ENCODE assay signal across 10 cellular contexts in the genomic region with DNA sequence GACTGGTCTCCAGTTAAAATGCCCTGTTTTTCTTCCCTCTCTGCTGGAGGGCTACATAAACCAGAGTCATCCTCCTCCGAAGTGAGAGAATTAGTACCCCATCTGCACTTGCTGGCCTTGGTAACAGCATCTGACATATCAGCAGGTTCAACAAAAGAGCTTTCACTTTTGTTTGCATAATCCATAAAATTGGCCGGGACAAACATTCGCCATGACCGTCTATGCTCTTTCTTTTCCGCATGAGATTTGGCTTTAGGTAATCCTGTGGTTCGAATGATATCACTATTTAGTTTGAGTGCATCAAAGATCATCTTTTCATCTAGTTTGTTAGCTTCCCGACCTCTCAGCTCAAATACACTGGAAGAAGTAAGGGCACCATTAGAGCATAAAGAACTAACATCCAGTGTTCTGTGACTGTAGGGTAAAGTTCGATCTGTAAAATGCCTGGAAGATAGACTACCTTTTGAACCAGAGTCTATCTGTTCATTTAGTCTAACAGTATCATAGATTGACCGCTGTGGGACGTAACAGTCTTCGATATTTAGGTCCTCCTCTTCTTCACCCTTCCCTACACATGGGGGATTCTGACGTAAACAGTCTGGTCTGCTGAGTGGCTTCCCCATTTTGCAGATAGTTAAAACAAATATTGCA.
DNase-seq lines count a peak whose midpoint lies in the region; ATAC-seq and TF ChIP-seq lines count a peak whose summit lies in the region.
"Had no signal": no experiment of that assay in that cellular context is flagged by ENCODE, and none has a peak within 500 bp of the region (broad histone marks: within the 10 kb centered on the region; RNA-seq: fewer than 3 reads in every experiment).

No MANE protein-coding gene starts in this region.

- no peak for ATAC-seq in GM19463 (IDR thresholded peaks at IDR 0.05; ENCODE audit: unreplicated experiment)
- ATAC-seq: naive thymus-derived CD8-positive, alpha-beta T cell had no signal

- CTCF ChIA-PET in HEK293T (lab: Yijun Ruan, JAX) = interaction anchor here (1.1 to 1.7 kb wide), 4 partner anchors 10 to 170 kb away, joined by 3 to 5 read pairs (median 4); no protein-coding TSS in a partner anchor

- POLR2A ChIA-PET in HEK293T (lab: Yijun Ruan, JAX) = interaction anchor here (1.0 to 3.2 kb wide), 6 partner anchors 9 to 30 kb away, joined by 5 to 14 read pairs (median 8); no protein-coding TSS in a partner anchor

- DNase-seq in HEK293T (ENCODE audit: extremely low spot score) (no peak), SHP77 (lab: John Stamatoyannopoulos, UW) (peak; percentile 26), glomerular visceral epithelial cell (ENCODE audit: extremely low spot score) (peak; percentile 26), superior temporal gyrus (ENCODE audit: extremely low spot score) (peak; percentile 68), NCI-H2227 (lab: John Stamatoyannopoulos, UW; ENCODE audit: unreplicated experiment) (no peak), activated gamma-delta T cell treated with Interleukin-2 at 50 U/mL for 16 hours (no peak), OCI-M2 (lab: John Stamatoyannopoulos, UW; ENCODE audit: unreplicated experiment) (no peak)
- DNase-seq: activated CD4-positive, CD25-positive, alpha-beta regulatory T cell; naive thymus-derived CD8-positive, alpha-beta T cell had no signal

TF ChIP-seq in HEK293T, 16 proteins besides CTCF, POLR2A, EP300 and RAD21:
- TF ChIP-seq, protein P1, sequence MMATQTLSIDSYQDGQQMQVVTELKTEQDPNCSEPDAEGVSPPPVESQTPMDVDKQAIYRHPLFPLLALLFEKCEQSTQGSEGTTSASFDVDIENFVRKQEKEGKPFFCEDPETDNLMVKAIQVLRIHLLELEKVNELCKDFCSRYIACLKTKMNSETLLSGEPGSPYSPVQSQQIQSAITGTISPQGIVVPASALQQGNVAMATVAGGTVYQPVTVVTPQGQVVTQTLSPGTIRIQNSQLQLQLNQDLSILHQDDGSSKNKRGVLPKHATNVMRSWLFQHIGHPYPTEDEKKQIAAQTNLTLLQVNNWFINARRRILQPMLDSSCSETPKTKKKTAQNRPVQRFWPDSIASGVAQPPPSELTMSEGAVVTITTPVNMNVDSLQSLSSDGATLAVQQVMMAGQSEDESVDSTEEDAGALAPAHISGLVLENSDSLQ (IDR thresholded peaks at IDR 0.05) = no peak
- no peak for TF ChIP-seq ELF4 (IDR thresholded peaks at IDR 0.05)
- no peak for TF ChIP-seq LEF1 (IDR thresholded peaks at IDR 0.05; ENCODE audit: borderline replicate concordance)
- TF ChIP-seq SP1 (IDR thresholded peaks at IDR 0.05) = no peak
- no peak for TF ChIP-seq NFRKB (IDR thresholded peaks at IDR 0.05)
- TF ChIP-seq L3MBTL2 (conservative IDR thresholded peaks at IDR 0.05) = 0 out of 2 replicates have a peak, but pooled peaks have one; percentile 49
- TF ChIP-seq FOXA1 (IDR thresholded peaks at IDR 0.05) = no peak

Comparison
In these comparisons a context has a peak if more than half of its experiments do, and no peak if none do; other contexts are left out.
1. DNase-seq: peak in SHP77 (2 of 2), glomerular visceral epithelial cell (single experiment) and superior temporal gyrus (single experiment); none in HEK293T (single experiment), NCI-H2227 (single experiment), activated gamma-delta T cell treated with Interleukin-2 at 50 U/mL for 16 hours (single experiment) and OCI-M2 (single experiment).